In the genomic region with DNA sequence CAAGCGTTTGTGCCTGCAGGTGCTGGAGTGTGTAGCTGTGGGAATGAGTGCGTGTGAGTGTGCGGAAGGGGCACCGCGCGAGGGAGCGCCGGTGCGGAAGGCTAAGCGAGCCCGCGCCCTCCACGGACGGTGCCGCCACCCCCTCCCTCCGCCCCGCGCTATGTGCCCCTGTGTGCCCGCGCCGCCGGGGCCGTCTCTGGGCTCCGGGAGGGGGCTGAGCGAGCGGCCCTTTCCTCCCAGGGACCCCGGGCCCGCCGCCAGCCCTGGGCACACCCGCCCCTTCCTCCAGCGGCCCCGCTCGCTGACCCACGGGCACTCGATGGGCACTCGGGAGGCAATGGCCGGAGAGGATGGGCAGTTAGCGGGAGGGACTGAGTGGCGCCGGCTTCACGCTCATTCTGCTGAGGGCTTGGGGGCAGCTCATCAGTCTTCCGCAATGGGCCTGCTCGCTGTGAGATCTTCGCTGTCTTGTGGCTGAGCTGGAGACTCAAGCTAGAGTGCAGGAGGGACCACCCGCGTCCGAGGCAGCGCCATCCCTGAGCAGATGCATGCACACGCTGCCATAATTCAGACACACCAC, we compare ENCODE assay signal across 12 cellular contexts. TPM values are rescaled to one million over a fixed set of nuclear protein-coding genes. Genes with fewer than 3 reads are reported as not detected.
A peak's percentile ranks its signal among the peaks of the same experiment; 100 is the strongest.
DNase-seq lines count a peak whose midpoint lies in the region; ATAC-seq, FAIRE-seq and TF ChIP-seq lines count a peak whose summit lies in the region.
"Had no signal": no experiment of that assay in that cellular context is flagged by ENCODE, and none has a peak within 500 bp of the region (broad histone marks: within the 10 kb centered on the region; RNA-seq: fewer than 3 reads in every experiment).

No MANE protein-coding gene starts in this region.

- H3K27me3 ChIP-seq in astrocyte (ENCODE audit: insufficient read depth, low read length), result peaks cover 37% of the 10 kb centered on the region
- peaks cover 51% of the 10 kb centered on the region for H3K27me3 ChIP-seq in suprapubic skin

- H3K9me3 ChIP-seq in astrocyte (ENCODE audit: insufficient read depth, low read depth, low read length) (no peaks in the 10 kb centered on the region), suprapubic skin (no peaks in the 10 kb centered on the region)
- H3K9me3 ChIP-seq: neutrophil had no signal

- FAIRE-seq in astrocyte (lab: Jason Lieb, UNC) (no peak), GM19239 (lab: Jason Lieb, UNC) (no peak), urothelium cell line (lab: Jason Lieb, UNC) (no peak)

- ATAC-seq in activated T-cell treated with anti-CD3 and anti-CD28 coated beads, Interleukin-2, amount 50 U/mL, for 4 hours, result peak in 1 of 2 donors; percentile 27
- ATAC-seq in memory B cell (ENCODE audit: low read depth), result peak; percentile 14
- ATAC-seq in GM18909 (IDR thresholded peaks at IDR 0.05; ENCODE audit: poor library complexity, unreplicated experiment), result no peak

- H2AFZ ChIP-seq in astrocyte (ENCODE audit: low read depth, low read length), result peak overlapping the region; percentile 68

- no peaks in the 10 kb centered on the region for H3K79me2 ChIP-seq in astrocyte (ENCODE audit: insufficient read depth, low read length)

- no peaks in the 10 kb centered on the region for H3K9me3 Mint-ChIP-seq in activated T-cell treated with anti-CD3 and anti-CD28 coated beads, Interleukin-2, amount 50 U/mL, for 4 hours
- H3K9me3 Mint-ChIP-seq in astrocyte (ENCODE audit: unreplicated experiment) (peaks cover 5% of the 10 kb centered on the region), memory B cell (no peaks in the 10 kb centered on the region)

- peaks cover 49% of the 10 kb centered on the region for H3K4me1 Mint-ChIP-seq in activated T-cell treated with anti-CD3 and anti-CD28 coated beads, Interleukin-2, amount 50 U/mL, for 4 hours (ENCODE audit: low read depth)
- peaks cover 7% of the 10 kb centered on the region for H3K4me1 Mint-ChIP-seq in astrocyte (ENCODE audit: low read depth, unreplicated experiment)
- peaks cover 30% of the 10 kb centered on the region for H3K4me1 Mint-ChIP-seq in memory B cell

- no peaks in the 10 kb centered on the region for H4K20me1 ChIP-seq in astrocyte (ENCODE audit: insufficient read depth, low read length)

- no peak for TF ChIP-seq POLR2A in suprapubic skin (IDR thresholded peaks at IDR 0.05)

- H3K4me1 ChIP-seq in astrocyte (ENCODE audit: insufficient read depth, low read length) (peaks cover 11% of the 10 kb centered on the region), suprapubic skin (peaks cover 23% of the 10 kb centered on the region)

- peak overlapping the region; percentile 35 for H3K4me3 ChIP-seq in astrocyte (ENCODE audit: insufficient read depth, low read depth, low read length)
- peak overlapping the region; percentile 27 for H3K4me3 ChIP-seq in suprapubic skin
- H3K4me3 ChIP-seq: SK-N-MC had no signal

- DNase-seq in activated T-cell treated with anti-CD3 and anti-CD28 coated beads, Interleukin-2, amount 50 U/mL, for 4 hours, result no peak
- DNase-seq in activated T-cell treated with anti-CD3 and anti-CD28 coated beads, Interleukin-2, amount 50 U/mL, for 1 hour, result no peak
- DNase-seq in astrocyte (ENCODE audit: low read depth) (no peak), memory B cell (ENCODE audit: low spot score in 2 of 2) (no peak), suprapubic skin (ENCODE audit: low spot score in 2 of 2) (no peak), GM19239 (ENCODE audit: insufficient read length, low spot score) (no peak), urothelium cell line (ENCODE audit: low spot score) (no peak)
- DNase-seq: NCI-H2081 treated with DMSO at 0.1 percent for 48 hours had no signal

- TF ChIP-seq EP300 in suprapubic skin (IDR thresholded peaks at IDR 0.05), result no peak

- no peak for TF ChIP-seq CTCF in astrocyte (IDR thresholded peaks at IDR 0.05; ENCODE audit: insufficient read depth, low read depth, low read length)
- TF ChIP-seq CTCF in suprapubic skin (IDR thresholded peaks at IDR 0.05), result no peak

- H3K9ac ChIP-seq in astrocyte (ENCODE audit: low read length), result peak overlapping the region; percentile 33

- H3K4me2 ChIP-seq in astrocyte (ENCODE audit: low read length), result peak overlapping the region; percentile 80

- peak overlapping the region; percentile 79 for H3K4me3 Mint-ChIP-seq in activated T-cell treated with anti-CD3 and anti-CD28 coated beads, Interleukin-2, amount 50 U/mL, for 4 hours
- H3K4me3 Mint-ChIP-seq in astrocyte (ENCODE audit: unreplicated experiment) (peak overlapping the region; percentile 5), memory B cell (peak overlapping the region; percentile 86)

- H3K27ac ChIP-seq in astrocyte (ENCODE audit: low read depth, low read length), result no peak overlapping the region
- H3K27ac ChIP-seq in suprapubic skin, result no peak overlapping the region
- H3K27ac ChIP-seq: HL-60, neutrophil, SK-N-MC had no signal

- no peaks in the 10 kb centered on the region for H3K36me3 Mint-ChIP-seq in activated T-cell treated with anti-CD3 and anti-CD28 coated beads, Interleukin-2, amount 50 U/mL, for 4 hours (ENCODE audit: insufficient read depth)
- peaks cover 5% of the 10 kb centered on the region for H3K36me3 Mint-ChIP-seq in astrocyte (ENCODE audit: low read depth, unreplicated experiment)
- no peaks in the 10 kb centered on the region for H3K36me3 Mint-ChIP-seq in memory B cell

- H3K27ac Mint-ChIP-seq in astrocyte (ENCODE audit: unreplicated experiment), result no peak overlapping the region
- no peak overlapping the region for H3K27ac Mint-ChIP-seq in memory B cell

- no peaks in the 10 kb centered on the region for H3K36me3 ChIP-seq in astrocyte (ENCODE audit: insufficient read depth, low read length)
- H3K36me3 ChIP-seq in suprapubic skin, result no peaks in the 10 kb centered on the region
- H3K36me3 ChIP-seq: neutrophil had no signal

- WGBS in suprapubic skin, result 79% methylated on average over 11 of the region's 49 CpGs

- peaks cover 38% of the 10 kb centered on the region for H3K27me3 Mint-ChIP-seq in activated T-cell treated with anti-CD3 and anti-CD28 coated beads, Interleukin-2, amount 50 U/mL, for 4 hours (ENCODE audit: low read depth)
- H3K27me3 Mint-ChIP-seq in astrocyte (ENCODE audit: low read depth, unreplicated experiment) (peaks cover 89% of the 10 kb centered on the region), memory B cell (peaks cover 39% of the 10 kb centered on the region)

RNA-seq across cellular contexts. Expression of a gene that starts 8.6 kb away (rescaled TPM):
- under 1 TPM; 0.18 to 0.68 (median 0.65) TPM for total RNA-seq in activated T-cell treated with anti-CD3 and anti-CD28 coated beads, Interleukin-2, amount 50 U/mL, for 4 hours
- total RNA-seq in astrocyte (25.1 and 25.8 TPM in 2 replicates), suprapubic skin (1 to 10 TPM; 1.4 to 6.0 (median 2.5) TPM)

RNA-seq across cellular contexts. Expression of a gene that starts 43.1 kb away (rescaled TPM):
- under 1 TPM in 1 of 3 donors, not detected in 2; 0.14 TPM for total RNA-seq in activated T-cell treated with anti-CD3 and anti-CD28 coated beads, Interleukin-2, amount 50 U/mL, for 4 hours
- total RNA-seq in astrocyte, result 27.8 and 28.0 TPM in 2 replicates
- 1 to 10 TPM in 1 of 4 donors, not detected in 3; 3.2 TPM for total RNA-seq in suprapubic skin

Comparison
In these comparisons a context has a peak if more than half of its experiments do, and no peak if none do; other contexts are left out.
1. H3K4me3 Mint-ChIP-seq: peak in every context shown above with its lines; median percentile 86 in memory B cell; 79 in activated T-cell treated with anti-CD3 and anti-CD28 coated beads, Interleukin-2, amount 50 U/mL, for 4 hours; 5 in astrocyte.